In the genomic region with DNA sequence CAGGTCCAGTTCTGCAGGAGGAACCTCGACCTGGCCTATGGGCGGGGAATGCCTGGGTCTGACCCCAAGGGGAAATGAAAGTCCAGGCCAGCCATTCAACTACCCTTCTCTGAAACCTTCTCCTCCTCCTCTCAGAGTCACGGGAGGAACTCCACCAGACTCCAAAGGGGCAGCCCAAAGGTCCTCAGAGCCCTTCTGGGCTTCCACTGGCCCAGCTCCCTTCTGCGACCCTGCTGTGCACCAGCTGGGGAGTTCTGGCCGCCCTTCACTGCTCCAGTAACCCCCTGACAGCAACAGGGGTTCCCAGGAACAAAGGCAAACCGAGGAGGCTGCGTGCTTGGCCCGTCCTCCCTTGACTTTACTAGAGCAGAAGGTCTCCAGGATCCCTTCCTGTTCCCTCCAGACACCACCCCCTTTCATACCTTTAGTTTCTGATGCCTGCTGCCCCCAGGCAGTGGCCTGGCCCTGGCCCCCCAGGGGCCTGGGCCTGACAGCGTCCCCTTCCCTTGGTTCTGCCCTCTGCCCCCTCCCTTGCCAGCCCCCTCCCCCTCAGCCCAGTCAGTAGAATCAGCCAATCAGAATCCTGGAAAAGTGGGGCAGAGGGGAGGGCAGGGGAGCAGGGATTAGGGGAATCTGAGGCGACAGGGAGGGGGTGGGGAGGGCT, we compare ENCODE assay signal across 1 cellular context.
TF ChIP-seq lines count a peak whose summit lies in the region.

No MANE protein-coding gene starts in this region.

TF ChIP-seq in K562, 482 proteins besides CTCF, POLR2A, EP300 and RAD21:
- TF ChIP-seq ESRRB (CRISPR knock-in tag; IDR thresholded peaks at IDR 0.05; ENCODE audit: borderline replicate concordance), result no peak
- TF ChIP-seq, protein P1, sequence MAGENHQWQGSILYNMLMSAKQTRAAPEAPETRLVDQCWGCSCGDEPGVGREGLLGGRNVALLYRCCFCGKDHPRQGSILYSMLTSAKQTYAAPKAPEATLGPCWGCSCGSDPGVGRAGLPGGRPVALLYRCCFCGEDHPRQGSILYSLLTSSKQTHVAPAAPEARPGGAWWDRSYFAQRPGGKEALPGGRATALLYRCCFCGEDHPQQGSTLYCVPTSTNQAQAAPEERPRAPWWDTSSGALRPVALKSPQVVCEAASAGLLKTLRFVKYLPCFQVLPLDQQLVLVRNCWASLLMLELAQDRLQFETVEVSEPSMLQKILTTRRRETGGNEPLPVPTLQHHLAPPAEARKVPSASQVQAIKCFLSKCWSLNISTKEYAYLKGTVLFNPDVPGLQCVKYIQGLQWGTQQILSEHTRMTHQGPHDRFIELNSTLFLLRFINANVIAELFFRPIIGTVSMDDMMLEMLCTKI (IDR thresholded peaks at IDR 0.05; ENCODE audit: partially characterized antibody), result no peak
- no peak for TF ChIP-seq ZNF717 (CRISPR knock-in tag; IDR thresholded peaks at IDR 0.05)
- TF ChIP-seq, protein P2, sequence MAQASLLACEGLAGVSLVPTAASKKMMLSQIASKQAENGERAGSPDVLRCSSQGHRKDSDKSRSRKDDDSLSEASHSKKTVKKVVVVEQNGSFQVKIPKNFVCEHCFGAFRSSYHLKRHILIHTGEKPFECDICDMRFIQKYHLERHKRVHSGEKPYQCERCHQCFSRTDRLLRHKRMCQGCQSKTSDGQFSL (CRISPR knock-in tag; IDR thresholded peaks at IDR 0.05), result no peak
- TF ChIP-seq, protein P2 (tag; IDR thresholded peaks at IDR 0.05), result no peak
- TF ChIP-seq ARID1B (IDR thresholded peaks at IDR 0.05), result no peak
- no peak for TF ChIP-seq NCOR1 (IDR thresholded peaks at IDR 0.05)
- TF ChIP-seq ARID2 (IDR thresholded peaks at IDR 0.05), result no peak
- TF ChIP-seq BRCA1 (IDR thresholded peaks at IDR 0.05), result no peak
- no peak for TF ChIP-seq BRCA1 (CRISPR knock-in tag; IDR thresholded peaks at IDR 0.05)
- no peak for TF ChIP-seq CBX5 (IDR thresholded peaks at IDR 0.05; ENCODE audit: borderline replicate concordance, low read depth)
- no peak for TF ChIP-seq ZFX (CRISPR knock-in tag; IDR thresholded peaks at IDR 0.05)
- TF ChIP-seq KDM4B (IDR thresholded peaks at IDR 0.05; ENCODE audit: borderline replicate concordance in 2 of 2, low read depth in 1 of 2), result no peak
- TF ChIP-seq, protein P3, sequence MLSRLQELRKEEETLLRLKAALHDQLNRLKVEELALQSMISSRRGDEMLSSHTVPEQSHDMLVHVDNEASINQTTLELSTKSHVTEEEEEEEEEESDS (CRISPR knock-in tag; IDR thresholded peaks at IDR 0.05), result no peak
